1 cellular context compared by ENCODE assay signal in genomic region chr17:82450357-82451106, GRCh38.
TF ChIP-seq lines count a peak whose summit lies in the region.

TSS of gene CYBC1 (minus strand) at chr17:82450752. CDS start at chr17:82449254, 1,498 bp downstream.

TF ChIP-seq in K562, 482 proteins besides CTCF, POLR2A, EP300 and RAD21 (continued from another document and continues in another):
- peak in 1 of 2 experiments; percentile 95; a peak in 2 of 4 replicates for TF ChIP-seq ZNF639 (CRISPR knock-in tag; conservative IDR thresholded peaks at IDR 0.05 in 1 of 2, IDR thresholded peaks at IDR 0.05 in 1 of 2)
- TF ChIP-seq MBD2 (IDR thresholded peaks at IDR 0.05; ENCODE audit: borderline replicate concordance, low read depth): no peak
- TF ChIP-seq SMAD1 (IDR thresholded peaks at IDR 0.05; ENCODE audit: low read depth, low read length, partially characterized antibody): peak; percentile 44
- TF ChIP-seq BCL6 (CRISPR knock-in tag; IDR thresholded peaks at IDR 0.05): no peak
- TF ChIP-seq PATZ1 (CRISPR knock-in tag; IDR thresholded peaks at IDR 0.05; ENCODE audit: borderline replicate concordance): no peak
- TF ChIP-seq GABPB1 (CRISPR knock-in tag; IDR thresholded peaks at IDR 0.05): peak; percentile 58
- peak; percentile 67 for TF ChIP-seq FIP1L1 (IDR thresholded peaks at IDR 0.05; ENCODE audit: low read depth, low read length, poor library complexity, severe bottlenecking)
- TF ChIP-seq NR3C1 (CRISPR knock-in tag; IDR thresholded peaks at IDR 0.05): peak; percentile 37; the same call in 1 of the 2 replicates
- peak; percentile 49; the same call in 1 of the 2 replicates for TF ChIP-seq SAFB (IDR thresholded peaks at IDR 0.05; ENCODE audit: borderline replicate concordance, low read depth, low read length)
- TF ChIP-seq CGGBP1 (CRISPR knock-in tag; IDR thresholded peaks at IDR 0.05): 0 out of 2 replicates have a peak, but pooled peaks have one; percentile 38
- TF ChIP-seq HSF4 (CRISPR knock-in tag; IDR thresholded peaks at IDR 0.05; ENCODE audit: borderline replicate concordance): no peak
- TF ChIP-seq DACH1 (IDR thresholded peaks at IDR 0.05; ENCODE audit: partially characterized antibody): no peak
- TF ChIP-seq ELF2 (CRISPR knock-in tag; IDR thresholded peaks at IDR 0.05): peak; percentile 96
- no peak for TF ChIP-seq ZNF780A (CRISPR knock-in tag; IDR thresholded peaks at IDR 0.05)
- TF ChIP-seq ZNF586 (CRISPR knock-in tag; conservative IDR thresholded peaks at IDR 0.05): no peak
- peak; percentile 79 for TF ChIP-seq ZNF395 (CRISPR knock-in tag; IDR thresholded peaks at IDR 0.05)
- TF ChIP-seq TRIM28 (IDR thresholded peaks at IDR 0.05): no peak
- no peak for TF ChIP-seq ID3 (CRISPR knock-in tag; IDR thresholded peaks at IDR 0.05)
- 0 out of 2 replicates have a peak, but pooled peaks have one; percentile 49 for TF ChIP-seq ID3 (tag; IDR thresholded peaks at IDR 0.05)
- no peak for TF ChIP-seq BRCA1 (IDR thresholded peaks at IDR 0.05)
- no peak for TF ChIP-seq BRCA1 (CRISPR knock-in tag; IDR thresholded peaks at IDR 0.05)
- no peak for TF ChIP-seq MYNN (IDR thresholded peaks at IDR 0.05)
- TF ChIP-seq MYNN (CRISPR knock-in tag; IDR thresholded peaks at IDR 0.05): no peak
- TF ChIP-seq ATF7 (IDR thresholded peaks at IDR 0.05): peak; percentile 49; the same call in 1 of the 2 replicates
- TF ChIP-seq ZBTB26 (CRISPR knock-in tag; IDR thresholded peaks at IDR 0.05): no peak
- peak; percentile 68; the same call in 1 of the 2 replicates for TF ChIP-seq STAT6 (CRISPR knock-in tag; IDR thresholded peaks at IDR 0.05)
- TF ChIP-seq ETV6 (IDR thresholded peaks at IDR 0.05; ENCODE audit: borderline replicate concordance in 1 of 2, low read depth in 2 of 2, low read length in 1 of 2): peak; percentile 67 to 87
- no peak for TF ChIP-seq ETV6 (CRISPR knock-in tag; IDR thresholded peaks at IDR 0.05; ENCODE audit: borderline replicate concordance)
- TF ChIP-seq HOMEZ (CRISPR knock-in tag; IDR thresholded peaks at IDR 0.05): no peak
- TF ChIP-seq TBP (optimal IDR thresholded peaks at IDR 0.05; ENCODE audit: low read depth, low read length): peak; percentile 60
- TF ChIP-seq ZNF695 (CRISPR knock-in tag; IDR thresholded peaks at IDR 0.05): no peak
- no peak for TF ChIP-seq STAG1 (CRISPR knock-in tag; IDR thresholded peaks at IDR 0.05; ENCODE audit: borderline replicate concordance)
- peak; percentile 42; the same call in 1 of the 2 replicates for TF ChIP-seq SIN3B (IDR thresholded peaks at IDR 0.05; ENCODE audit: low read depth)
- no peak for TF ChIP-seq COPS2 (conservative IDR thresholded peaks at IDR 0.05)
- TF ChIP-seq GABPA (tag; conservative IDR thresholded peaks at IDR 0.05; ENCODE audit: low read depth): peak; percentile 94
- no peak; the same call in 1 of the 2 replicates for TF ChIP-seq ESRRA (IDR thresholded peaks at IDR 0.05; ENCODE audit: borderline replicate concordance, low read depth)
- no peak for TF ChIP-seq ATF3 (IDR thresholded peaks at IDR 0.05)
- TF ChIP-seq ATF3 (CRISPR knock-in tag; conservative IDR thresholded peaks at IDR 0.05): 0 out of 2 replicates have a peak, but pooled peaks have one; percentile 56
- no peak for TF ChIP-seq MCM5 (IDR thresholded peaks at IDR 0.05; ENCODE audit: low read depth)
- TF ChIP-seq PRDM10 (IDR thresholded peaks at IDR 0.05; ENCODE audit: partially characterized antibody): no peak
- peak; percentile 76 for TF ChIP-seq POLR2AphosphoS5 (IDR thresholded peaks at IDR 0.05; ENCODE audit: control insufficient read depth, insufficient read depth, low read depth, low read length)
- TF ChIP-seq HMGN3 (IDR thresholded peaks at IDR 0.05; ENCODE audit: borderline replicate concordance, extremely low read depth, insufficient read length, low read depth, low read length): no peak
- no peak for TF ChIP-seq FOXJ2 (tag; IDR thresholded peaks at IDR 0.05)
- TF ChIP-seq FOXA1 (IDR thresholded peaks at IDR 0.05; ENCODE audit: borderline replicate concordance): no peak
- TF ChIP-seq ELF4 (CRISPR knock-in tag; IDR thresholded peaks at IDR 0.05): peak; percentile 96
- 0 out of 2 replicates have a peak, but pooled peaks have one; percentile 75 for TF ChIP-seq GATAD2A (IDR thresholded peaks at IDR 0.05)
- no peak for TF ChIP-seq SP2 (IDR thresholded peaks at IDR 0.05; ENCODE audit: extremely low read depth, low read depth, low read length, poor library complexity, severe bottlenecking)
- TF ChIP-seq NKRF (IDR thresholded peaks at IDR 0.05; ENCODE audit: borderline replicate concordance): no peak
- TF ChIP-seq ZNF212 (CRISPR knock-in tag; IDR thresholded peaks at IDR 0.05): no peak
- no peak for TF ChIP-seq ARID1B (IDR thresholded peaks at IDR 0.05)
